In genomic region chr3:182769673-182770072, GRCh38 we compare ENCODE assay signal across 10 cellular contexts.
"Had no signal": no experiment of that assay in that cellular context is flagged by ENCODE, and none has a peak within 500 bp of the region (broad histone marks: within the 10 kb centered on the region; RNA-seq: fewer than 3 reads in every experiment).

No MANE protein-coding gene starts in this region.

- H3K27ac ChIP-seq: GM23248 had no signal

- H3K9ac ChIP-seq: GM23248 had no signal

- FAIRE-seq: H54 had no signal

- H3K9me3 ChIP-seq: HAP-1 had no signal

- H3K4me3 ChIP-seq: GM23248, GM23338, HAP-1 had no signal

- H3K36me3 ChIP-seq: HAP-1 had no signal

- DNase-seq: GM23248, GOT3, H7, H9, HCEC 1CT, HFFc6 had no signal

- H2AFZ ChIP-seq: GM23248, GM23338 had no signal

- ATAC-seq: GM23338, HCT116 had no signal

- H3K4me2 ChIP-seq: GM23338 had no signal

- H3K4me1 ChIP-seq: HAP-1 had no signal
